Comparison of ENCODE assay signal across 13 cellular contexts in genomic region chr17:74442291-74442669, GRCh38. TPM values are rescaled to one million over a fixed set of nuclear protein-coding genes. Genes with fewer than 3 reads are reported as not detected.
DNase-seq lines count a peak whose midpoint lies in the region; TF ChIP-seq lines count a peak whose summit lies in the region.
"Had no signal": no experiment of that assay in that cellular context is flagged by ENCODE, and none has a peak within 500 bp of the region (broad histone marks: within the 10 kb centered on the region; RNA-seq: fewer than 3 reads in every experiment).

No MANE protein-coding gene starts in this region.

- TF ChIP-seq CTCF in MCF 10A (IDR thresholded peaks at IDR 0.05; ENCODE audit: unreplicated experiment) (no peak), mammary epithelial cell (conservative IDR thresholded peaks at IDR 0.05 in 1 of 2, IDR thresholded peaks at IDR 0.05 in 1 of 2; ENCODE audit: extremely low read depth in 1 of 2, insufficient read depth in 1 of 2, low read depth in 1 of 2, low read length in 2 of 2) (no peak), glutamatergic neuron (IDR thresholded peaks at IDR 0.05; ENCODE audit: partially characterized antibody, unreplicated experiment) (no peak), osteoblast (IDR thresholded peaks at IDR 0.05; ENCODE audit: extremely low read depth, low read depth, low read length) (no peak), MM.1S (IDR thresholded peaks at IDR 0.05; ENCODE audit: low read length) (no peak)

- H3K36me3 Mint-ChIP-seq in MCF 10A (ENCODE audit: insufficient read depth, unreplicated experiment) (peaks cover 46% of the 10 kb centered on the region), glutamatergic neuron (ENCODE audit: unreplicated experiment) (no peaks in the 10 kb centered on the region)

- H4K20me1 ChIP-seq in mammary epithelial cell (ENCODE audit: insufficient read depth, low read length) (no peaks in the 10 kb centered on the region), osteoblast (ENCODE audit: insufficient read depth, low read length) (no peaks in the 10 kb centered on the region), MM.1S (ENCODE audit: insufficient read depth, low read length) (no peaks in the 10 kb centered on the region)

- H3K9me3 Mint-ChIP-seq in MCF 10A (ENCODE audit: unreplicated experiment), result no peaks in the 10 kb centered on the region
- no peaks in the 10 kb centered on the region for H3K9me3 Mint-ChIP-seq in glutamatergic neuron (ENCODE audit: unreplicated experiment)

- H3K4me3 Mint-ChIP-seq in MCF 10A (ENCODE audit: unreplicated experiment) (peak overlapping the region; percentile 62), glutamatergic neuron (ENCODE audit: unreplicated experiment) (no peak overlapping the region)

- no peak overlapping the region for H2AFZ ChIP-seq in mammary epithelial cell (ENCODE audit: low read depth, low read length)
- H2AFZ ChIP-seq in osteoblast (ENCODE audit: low read length), result no peak overlapping the region
- no peak overlapping the region for H2AFZ ChIP-seq in MM.1S (ENCODE audit: low read length)

- H3K4me2 ChIP-seq in mammary epithelial cell (ENCODE audit: insufficient read depth, low read depth, low read length), result no peak overlapping the region
- H3K4me2 ChIP-seq in osteoblast (ENCODE audit: insufficient read depth, low read length), result no peak overlapping the region
- H3K4me2 ChIP-seq in MM.1S (ENCODE audit: low read depth, low read length), result no peak overlapping the region

- H3K79me2 ChIP-seq in mammary epithelial cell (ENCODE audit: insufficient read depth, low read length), result no peaks in the 10 kb centered on the region
- H3K79me2 ChIP-seq in osteoblast (ENCODE audit: insufficient read depth, low read length), result no peaks in the 10 kb centered on the region
- H3K79me2 ChIP-seq in MM.1S (ENCODE audit: low read length), result no peaks in the 10 kb centered on the region

- WGBS in mammary epithelial cell (ENCODE audit: low coverage, missing lambda C conversion rate), result 92% methylated on average over 4 of the region's 6 CpGs
- 76% methylated on average over 6 of the region's 6 CpGs for WGBS in urinary bladder

- H3F3A ChIP-seq in MM.1S (ENCODE audit: insufficient read depth, low read length), result no peaks in the 10 kb centered on the region

- H3K27me3 ChIP-seq in mammary epithelial cell (ENCODE audit: insufficient read depth, low read length) (no peaks in the 10 kb centered on the region), osteoblast (ENCODE audit: insufficient read depth, low read length) (no peaks in the 10 kb centered on the region), MM.1S (replicated peaks; ENCODE audit: insufficient read depth, low read length) (peaks cover 87% of the 10 kb centered on the region)

- H3K9ac ChIP-seq in mammary epithelial cell (ENCODE audit: insufficient read depth, low read length) (no peak overlapping the region), MM.1S (ENCODE audit: low read length) (no peak overlapping the region)

- H3K4me1 ChIP-seq in mammary epithelial cell (ENCODE audit: insufficient read depth, low read length) (peaks cover 15% of the 10 kb centered on the region), osteoblast (ENCODE audit: insufficient read depth, low read length) (no peaks in the 10 kb centered on the region), urinary bladder (ENCODE audit: insufficient read depth) (no peaks in the 10 kb centered on the region), MM.1S (ENCODE audit: low read length) (no peaks in the 10 kb centered on the region)

- H3K27me3 Mint-ChIP-seq in MCF 10A (ENCODE audit: insufficient read depth, unreplicated experiment), result no peaks in the 10 kb centered on the region
- H3K27me3 Mint-ChIP-seq in glutamatergic neuron (ENCODE audit: unreplicated experiment), result peaks cover 5% of the 10 kb centered on the region

- no peaks in the 10 kb centered on the region for H3K9me2 ChIP-seq in MM.1S (replicated peaks; ENCODE audit: insufficient read depth, low read length)

- DNase-seq in MCF 10A (ENCODE audit: unreplicated experiment) (no peak), mammary epithelial cell (no peak), glutamatergic neuron (no peak), osteoblast (ENCODE audit: insufficient read length, low spot score, missing footprints) (peak; percentile 72), NOMO-1 treated with DMSO at 0.1 percent for 48 hours (lab: John Stamatoyannopoulos, UW; ENCODE audit: unreplicated experiment) (no peak), ecto neural progenitor cell (ENCODE audit: low spot score) (no peak), MM.1S (no peak)
- DNase-seq: activated gamma-delta T cell treated with Interleukin-2 at 50 U/mL for 16 hours, DND-41, midbrain had no signal

- peaks cover 7% of the 10 kb centered on the region for H3K9me3 ChIP-seq in mammary epithelial cell (replicated peaks; ENCODE audit: insufficient read depth, low read length)
- no peaks in the 10 kb centered on the region for H3K9me3 ChIP-seq in osteoblast (ENCODE audit: low read depth, low read length)
- H3K9me3 ChIP-seq in MM.1S (replicated peaks; ENCODE audit: insufficient read depth, low read length), result no peaks in the 10 kb centered on the region

- BruUV-seq in MCF 10A (replicated peaks; lab: Mats Ljungman, UMichigan), result no TSS peak
- no TSS peak for BruUV-seq in mammary epithelial cell (replicated peaks; lab: Mats Ljungman, UMichigan)

- H3K27ac ChIP-seq in mammary epithelial cell (ENCODE audit: insufficient read depth, low read depth, low read length) (no peak overlapping the region), osteoblast (ENCODE audit: low read depth, low read length) (no peak overlapping the region), urinary bladder (ENCODE audit: low read depth) (peak overlapping the region; percentile 71), MM.1S (ENCODE audit: low read length) (no peak overlapping the region)
- H3K27ac ChIP-seq: SK-N-MC had no signal

- intact Hi-C loops in MCF 10A (cut with micrococcal nuclease), result no loop called here
- intact Hi-C loops in mammary epithelial cell (cut with micrococcal nuclease), result no loop called here

- in situ Hi-C loops in mammary epithelial cell (cut with MboI; ENCODE audit: low sequenced_read_pairs in 2 of 2), result no loop called here

- dilution Hi-C loops in mammary epithelial cell (cut with HindIII; ENCODE audit: low sequenced_read_pairs), result no loop called here

- POLR2A ChIA-PET in MCF 10A (lab: Yijun Ruan, JAX), result interaction anchor here (1.4 kb wide), 1 partner anchor 11 kb away, joined by 6 read pairs; the partner anchor contains the start of gene GPRC5C

- H3K27ac Mint-ChIP-seq in MCF 10A (ENCODE audit: low read depth, unreplicated experiment) (no peak overlapping the region), glutamatergic neuron (ENCODE audit: unreplicated experiment) (peak overlapping the region; percentile 59)

- no peaks in the 10 kb centered on the region for H3K36me3 ChIP-seq in mammary epithelial cell (ENCODE audit: insufficient read depth, low read length)
- no peaks in the 10 kb centered on the region for H3K36me3 ChIP-seq in osteoblast (ENCODE audit: insufficient read depth, low read length)
- H3K36me3 ChIP-seq in urinary bladder (ENCODE audit: insufficient read depth), result peaks cover 5% of the 10 kb centered on the region
- H3K36me3 ChIP-seq in MM.1S (replicated peaks; ENCODE audit: insufficient read depth, low read length), result no peaks in the 10 kb centered on the region

- no peak overlapping the region for H3K4me3 ChIP-seq in mammary epithelial cell (replicated peaks in 1 of 3; ENCODE audit: insufficient read depth in 1 of 3, low read depth in 2 of 3, low read length in 3 of 3)
- no peak overlapping the region for H3K4me3 ChIP-seq in osteoblast (ENCODE audit: insufficient read depth, low read length)
- H3K4me3 ChIP-seq in urinary bladder (ENCODE audit: low read depth, low read length), result no peak overlapping the region
- no peak overlapping the region for H3K4me3 ChIP-seq in MM.1S (ENCODE audit: low read length)

- CTCF ChIA-PET in MCF 10A (lab: Yijun Ruan, JAX), result interaction anchor here (0.7 kb wide), 1 partner anchor 401 kb away, joined by 4 read pairs; no protein-coding TSS in a partner anchor
- CTCF ChIA-PET in mammary epithelial cell (lab: Charles Lee; ENCODE audit: low non-redundant PET), result no interaction called here

- H3K4me1 Mint-ChIP-seq in MCF 10A (ENCODE audit: insufficient read depth, unreplicated experiment), result peaks cover 34% of the 10 kb centered on the region
- H3K4me1 Mint-ChIP-seq in glutamatergic neuron (ENCODE audit: low read depth, unreplicated experiment), result peaks cover 11% of the 10 kb centered on the region

RNA-seq across cellular contexts. Expression of gene GPRC5C, which starts 10.4 kb away (rescaled TPM):
- total RNA-seq in MCF 10A (2022) (17.7 and 20.6 TPM in 2 replicates), mammary epithelial cell (10 to 100 TPM; 10.5 to 35.0 TPM), glutamatergic neuron (ENCODE audit: unreplicated experiment) (93.3 TPM), osteoblast (2.9 and 6.8 TPM in 2 replicates), urinary bladder (27.0 TPM)
- polyA plus RNA-seq in mammary epithelial cell (9.2 TPM), urinary bladder (40.6 TPM)
- polyA minus RNA-seq in mammary epithelial cell, result 8.0 TPM

RNA-seq across cellular contexts. Expression of gene CD300A, which starts 24.2 kb away (rescaled TPM):
- total RNA-seq in MCF 10A (2022), result not detected in 2 replicates
- total RNA-seq in mammary epithelial cell, result not detected
- polyA plus RNA-seq in mammary epithelial cell, result not detected
- polyA minus RNA-seq in mammary epithelial cell, result not detected
- 0.25 TPM for total RNA-seq in glutamatergic neuron (ENCODE audit: unreplicated experiment)
- total RNA-seq in osteoblast, result not detected in 2 replicates
- total RNA-seq in urinary bladder, result 2.7 TPM
- 5.2 TPM for polyA plus RNA-seq in urinary bladder
- total RNA-seq: A172 had no signal
